ENCODE assay signal across 35 cellular contexts in the genomic region with DNA sequence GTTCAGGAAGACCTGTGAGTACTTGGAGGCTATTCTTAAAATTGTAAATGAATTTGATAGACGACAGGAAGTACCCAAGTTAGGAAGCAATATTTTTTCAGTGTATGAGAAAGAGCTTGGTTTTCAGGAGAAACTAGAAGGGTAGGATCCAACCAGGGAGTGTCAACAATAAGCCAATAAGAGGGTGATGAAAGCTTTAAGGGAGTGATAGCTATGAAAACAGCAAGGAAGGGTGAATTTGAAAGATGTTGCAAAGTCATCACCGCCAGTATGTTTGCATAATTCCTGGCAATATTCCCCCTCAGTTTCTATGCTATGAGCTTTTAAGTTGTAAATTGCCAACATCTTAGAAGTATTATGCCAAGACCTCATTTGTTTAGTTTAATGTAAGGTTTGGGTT. TPM values are rescaled to one million over a fixed set of nuclear protein-coding genes. Genes with fewer than 3 reads are reported as not detected.
A peak's percentile ranks its signal among the peaks of the same experiment; 100 is the strongest.
DNase-seq lines count a peak whose midpoint lies in the region; ATAC-seq, FAIRE-seq and TF ChIP-seq lines count a peak whose summit lies in the region.
"Had no signal": no experiment of that assay in that cellular context is flagged by ENCODE, and none has a peak within 500 bp of the region (broad histone marks: within the 10 kb centered on the region; RNA-seq: fewer than 3 reads in every experiment).

No MANE protein-coding gene starts in this region.

- no peaks in the 10 kb centered on the region for H4K20me1 ChIP-seq in GM12878 (ENCODE audit: control insufficient read depth, insufficient read depth)

- H3K27ac ChIP-seq in CD4-positive, alpha-beta memory T cell (ENCODE audit: low read depth, low read length) = no peak overlapping the region
- H3K27ac ChIP-seq in HL-60 (replicated peaks) = peak overlapping the region; percentile 48
- no peak overlapping the region for H3K27ac ChIP-seq in GM12878 (ENCODE audit: control insufficient read depth, insufficient read depth)
- no peak overlapping the region for H3K27ac ChIP-seq in caudate nucleus (ENCODE audit: low read depth, low read length)
- H3K27ac ChIP-seq: neural progenitor cell, SJSA1 had no signal

- no peak overlapping the region for H3K4me2 ChIP-seq in GM12878 (ENCODE audit: control insufficient read depth, insufficient read depth)
- H3K4me2 ChIP-seq: neural progenitor cell had no signal

- DNase-seq in CD4-positive, alpha-beta memory T cell = no peak
- DNase-seq in HL-60 (ENCODE audit: low read depth in 1 of 2, low spot score in 1 of 2) (peak; percentile 21 to 64), GM12878 (ENCODE audit: low read depth, low spot score) (no peak), fibroblast of the aortic adventitia (ENCODE audit: low read depth) (peak; percentile 5), caudate nucleus (lab: John Stamatoyannopoulos, UW) (no peak)
- DNase-seq: activated CD4-positive, alpha-beta T cell treated with anti-CD3 and anti-CD28 coated beads, Interleukin-2, amount 50 U/mL, for 48 hours; activated CD4-positive, CD25-positive, alpha-beta regulatory T cell treated with anti-CD3 and anti-CD28 coated beads, Interleukin-2, amount 50 U/mL, for 72 hours; activated CD8-positive, alpha-beta memory T cell treated with anti-CD3 and anti-CD28 coated beads, Interleukin-2, amount 50 U/mL, for 4 hours; activated naive CD4-positive, alpha-beta T cell treated with anti-CD3 and anti-CD28 coated beads for 36 hours; amniotic stem cell; C1 segment of cervical spinal cord; Caco-2; DMS53; head of caudate nucleus; HFFc6; kidney; left ventricle myocardium superior; NCI-H1436 treated with DMSO at 0.1 percent for 48 hours; NCI-H2081 treated with DMSO at 0.1 percent for 48 hours; NCI-H2227 treated with DMSO at 0.1 percent for 48 hours; Peyer's patch; stimulated activated CD4-positive, alpha-beta T cell treated with anti-CD3 and anti-CD28 coated beads, Interleukin-1b, Interleukin-23, amount 100 ng/mL, for 48 hours; stimulated activated naive CD4-positive, alpha-beta T cell treated with Interleukin-2 at 50 U/mL for 16 hours had no signal

- H3K4me3 Mint-ChIP-seq in CD4-positive, alpha-beta memory T cell = peak overlapping the region in 5 of 8 donors; percentile 5 to 56 (median 36)
- H3K4me3 Mint-ChIP-seq: activated naive CD4-positive, alpha-beta T cell treated with anti-CD3 and anti-CD28 coated beads for 36 hours; brain; HFFc6; neural progenitor cell; T-helper 1 cell treated with Interleukin-12 subunit alpha and Interleukin-12 subunit beta and Interleukin-4 antibody, amounts not matched to agents 30 μg/mL and 1 μg/mL, for 36 hours had no signal

- H3K27ac Mint-ChIP-seq in CD4-positive, alpha-beta memory T cell = peak overlapping the region in 1 of 7 donors; percentile 12
- H3K27ac Mint-ChIP-seq: activated naive CD4-positive, alpha-beta T cell treated with anti-CD3 and anti-CD28 coated beads for 36 hours; brain; HFFc6; neural progenitor cell had no signal

- no peaks in the 10 kb centered on the region for H3K27me3 ChIP-seq in CD4-positive, alpha-beta memory T cell (ENCODE audit: insufficient read depth, low read length)
- no peaks in the 10 kb centered on the region for H3K27me3 ChIP-seq in HL-60 (ENCODE audit: insufficient read depth, poor library complexity, severe bottlenecking)
- no peaks in the 10 kb centered on the region for H3K27me3 ChIP-seq in GM12878 (replicated peaks in 1 of 2; ENCODE audit: control insufficient read depth in 2 of 2, insufficient read depth in 2 of 2, low read length in 1 of 2)
- H3K27me3 ChIP-seq: neural progenitor cell, Peyer's patch had no signal

- peaks cover 9 to 18% (median 12%) of the 10 kb centered on the region in 4 donors for H3K4me1 Mint-ChIP-seq in CD4-positive, alpha-beta memory T cell
- H3K4me1 Mint-ChIP-seq: brain, neural progenitor cell had no signal

- no peak for TF ChIP-seq POLR2A in GM12878 (IDR thresholded peaks at IDR 0.05; ENCODE audit: low read depth, low read length)

- no peak overlapping the region for H3K4me3 ChIP-seq in CD4-positive, alpha-beta memory T cell (ENCODE audit: low read length in 2 of 2)
- no peak overlapping the region for H3K4me3 ChIP-seq in HL-60 (replicated peaks; ENCODE audit: insufficient read depth, low read length)
- no peak overlapping the region for H3K4me3 ChIP-seq in GM12878
- no peak overlapping the region for H3K4me3 ChIP-seq in fibroblast of the aortic adventitia (ENCODE audit: low read depth, low read length)
- H3K4me3 ChIP-seq: neural progenitor cell, Peyer's patch, SJSA1 had no signal

- TF ChIP-seq RAD21 in GM12878 (IDR thresholded peaks at IDR 0.05; ENCODE audit: insufficient read depth, low read depth, low read length) = no peak

- H3K4me1 ChIP-seq in CD4-positive, alpha-beta memory T cell (ENCODE audit: insufficient read depth, low read length) = peaks cover 11% of the 10 kb centered on the region
- no peaks in the 10 kb centered on the region for H3K4me1 ChIP-seq in GM12878 (ENCODE audit: control insufficient read depth, insufficient read depth, low read length)
- H3K4me1 ChIP-seq: Caco-2, neural progenitor cell, SJSA1 had no signal

- peaks cover 2% of the 10 kb centered on the region in 2 donors for H3K27me3 Mint-ChIP-seq in CD4-positive, alpha-beta memory T cell

- H3K36me3 ChIP-seq in CD4-positive, alpha-beta memory T cell (ENCODE audit: insufficient read depth, low read length) = no peaks in the 10 kb centered on the region
- H3K36me3 ChIP-seq in GM12878 (ENCODE audit: control insufficient read depth in 2 of 2, insufficient read depth in 2 of 2, low read length in 1 of 2) = no peaks in the 10 kb centered on the region
- H3K36me3 ChIP-seq: neural progenitor cell, Peyer's patch, SJSA1 had no signal

- FAIRE-seq in GM12878 (lab: Jason Lieb, UNC) = peak; percentile 23
- FAIRE-seq: H1, kidney had no signal

- 78% methylated on average over 2 of the region's 2 CpGs for WGBS in GM12878 (ENCODE audit: insufficient coverage, insufficient replicate concordance, low lambda C conversion rate, missing lambda C conversion rate)

- TF ChIP-seq EP300 in GM12878 (IDR thresholded peaks at IDR 0.05; ENCODE audit: borderline replicate concordance in 1 of 2, control insufficient read depth in 1 of 2, low read depth in 2 of 2, low read length in 2 of 2) = no peak

- SMC1A ChIA-PET in GM12878 (lab: Charles Lee; ENCODE audit: uncharacterized antibody, unreplicated experiment) = interaction anchor here (1.0 to 2.1 kb wide), 8 partner anchors 8 to 58 kb away, joined by 3 to 9 read pairs (median 6); partner anchors contain the start of gene CSTA

- RAD21 ChIA-PET in GM12878 (lab: Charles Lee; ENCODE audit: unreplicated experiment) = interaction anchor here (0.6 to 0.7 kb wide), 2 partner anchors 9 to 317 kb away, joined by 3 read pairs; no protein-coding TSS in a partner anchor

- no peaks in the 10 kb centered on the region for H3K36me3 Mint-ChIP-seq in CD4-positive, alpha-beta memory T cell
- H3K36me3 Mint-ChIP-seq: brain, neural progenitor cell had no signal

- TF ChIP-seq CTCF in HL-60 (IDR thresholded peaks at IDR 0.05; ENCODE audit: insufficient read depth, low read length) (no peak), GM12878 (IDR thresholded peaks at IDR 0.05 in 2 of 3, conservative IDR thresholded peaks at IDR 0.05 in 1 of 3; ENCODE audit: control insufficient read depth in 2 of 3, extremely low read depth in 1 of 3, insufficient read depth in 1 of 3, low read depth in 3 of 3, low read length in 3 of 3) (no peak), fibroblast of the aortic adventitia (IDR thresholded peaks at IDR 0.05; ENCODE audit: insufficient read depth, low read length) (no peak)

- H3K9ac ChIP-seq in GM12878 (ENCODE audit: control insufficient read depth, insufficient read depth, low read length) = no peak overlapping the region
- H3K9ac ChIP-seq: neural progenitor cell had no signal

- POLR2A ChIA-PET in CD4-positive, alpha-beta memory T cell (lab: Charles Lee; ENCODE audit: partially characterized antibody) = no interaction called here
- POLR2A ChIA-PET in GM12878 (lab: Charles Lee) = interaction anchor here (1.3 kb wide), 1 partner anchor 9 kb away, joined by 5 read pairs; no protein-coding TSS in a partner anchor

- CTCF ChIA-PET in CD4-positive, alpha-beta memory T cell (lab: Charles Lee; ENCODE audit: partially characterized antibody) = no interaction called here
- CTCF ChIA-PET in GM12878 (lab: Yijun Ruan, JAX) = interaction anchor here (0.7 to 1.2 kb wide), 2 partner anchors 9 to 50 kb away, joined by 3 to 4 read pairs; no protein-coding TSS in a partner anchor

- no TSS peak for BruUV-seq in GM12878 (replicated peaks; lab: Mats Ljungman, UMichigan)

- intact Hi-C loops in CD4-positive, alpha-beta memory T cell (cut with micrococcal nuclease) = no loop called here
- intact Hi-C loops in GM12878 (cut with micrococcal nuclease; ENCODE audit: unreplicated experiment) = no loop called here

- no peak overlapping the region; the same call in 1 of the 2 replicates for H2AFZ ChIP-seq in GM12878 (ENCODE audit: control insufficient read depth, low read depth, low read length)
- H2AFZ ChIP-seq: neural progenitor cell had no signal

- no peaks in the 10 kb centered on the region for H3K9me3 ChIP-seq in CD4-positive, alpha-beta memory T cell (ENCODE audit: control insufficient read depth in 1 of 2, low read length in 2 of 2)
- no peaks in the 10 kb centered on the region for H3K9me3 ChIP-seq in GM12878 (replicated peaks; ENCODE audit: control insufficient read depth, insufficient read depth, low read length)
- H3K9me3 ChIP-seq: Caco-2, Peyer's patch, SJSA1 had no signal

- no peaks in the 10 kb centered on the region for H3K79me2 ChIP-seq in GM12878 (ENCODE audit: control insufficient read depth, insufficient read depth, low read length)

- no peak for ATAC-seq in GM12878
- ATAC-seq in HG03039 (IDR thresholded peaks at IDR 0.05; ENCODE audit: unreplicated experiment) = no peak
- ATAC-seq in GM21786 (IDR thresholded peaks at IDR 0.05; ENCODE audit: unreplicated experiment) = no peak
- no peak for ATAC-seq in GM19395 (IDR thresholded peaks at IDR 0.05; ENCODE audit: unreplicated experiment)
- ATAC-seq: left ventricle myocardium superior had no signal

- in situ Hi-C loops in GM12878 (cut with MboI) = no loop called here

- H3K9me3 Mint-ChIP-seq in CD4-positive, alpha-beta memory T cell = peaks cover 0 to 7% (median under 1%) of the 10 kb centered on the region in 8 donors
- H3K9me3 Mint-ChIP-seq: activated naive CD4-positive, alpha-beta T cell treated with anti-CD3 and anti-CD28 coated beads for 36 hours; HFFc6; neural progenitor cell had no signal

RNA-seq across cellular contexts. Expression of gene CSTA, which starts 11.8 kb away (rescaled TPM):
- total RNA-seq in CD4-positive, alpha-beta memory T cell = under 1 TPM; 0.61 TPM
- not detected for polyA plus RNA-seq in CD4-positive, alpha-beta memory T cell
- total RNA-seq in GM12878 (2013; cell fraction: nucleolus; rRNA removed) = not detected in 2 replicates
- total RNA-seq in GM12878 (2014; rRNA removed) = 1.8 and 1.9 TPM in 2 replicates
- 4.2 and 4.6 TPM in 2 replicates for total RNA-seq in GM12878 (2014; rRNA removed; fragmentation: Illumina TruSeq; extraction: Trizol)
- 1.8 and 2.1 TPM in 2 replicates for total RNA-seq in GM12878 (2021)
- 0.55 TPM for polyA plus RNA-seq in GM12878 (2011; ENCODE audit: low read depth)
- polyA plus RNA-seq in GM12878 (2011; rRNA removed) = 1.9 and 3.5 TPM in 2 replicates
- 0.39 and 0.64 TPM in 2 replicates for polyA plus RNA-seq in GM12878 (2011; cell fraction: cytosol; rRNA removed)
- 0.57 and 0.76 TPM in 2 replicates for polyA plus RNA-seq in GM12878 (2011; cell fraction: nucleus; rRNA removed)
- 1.1 and 2.1 TPM in 2 replicates for polyA plus RNA-seq in GM12878 (2012)
- 6.7 and 15.4 TPM in 2 replicates for polyA plus RNA-seq in GM12878 (2014; fragmentation: Illumina TruSeq; extraction: Trizol)
- polyA plus RNA-seq in GM12878 (2014; fragmentation: Nextera tagmentation; extraction: Ambion mirVana) = 1 to 10 TPM; 2.7 to 3.9 TPM
- 2.2 and 5.6 TPM in 2 replicates for polyA plus RNA-seq in GM12878 (2014; rRNA removed)
- 1 to 10 TPM; 3.1 to 3.7 TPM for polyA plus RNA-seq in GM12878 (2016; fragmentation: Nextera tagmentation; extraction: Ambion mirVana)
- not detected in 2 replicates for polyA minus RNA-seq in GM12878 (2011; rRNA and poly(A)+ RNA removed)
- not detected in 2 replicates for polyA minus RNA-seq in GM12878 (2011; cell fraction: cytosol; rRNA and poly(A)+ RNA removed)
- polyA minus RNA-seq in GM12878 (2011; cell fraction: nucleus; rRNA and poly(A)+ RNA removed) = not detected in 2 replicates
- total RNA-seq in fibroblast of the aortic adventitia (ENCODE audit: low replicate concordance) = 2.5 and 15.2 TPM in 2 replicates
- total RNA-seq: activated naive CD4-positive, alpha-beta T cell treated with anti-CD3 and anti-CD28 coated beads for 36 hours; chondrocyte; fibroblast of villous mesenchyme; H1; HT-29; Peyer's patch; SJSA1; temporal lobe had no signal
- polyA plus RNA-seq: H1 had no signal

Comparison
In these comparisons a context has a peak if more than half of its experiments do, and no peak if none do; other contexts are left out.
1. DNase-seq: peak in HL-60 (2 of 2) and fibroblast of the aortic adventitia (single experiment); none in CD4-positive, alpha-beta memory T cell (0 of 5), GM12878 (single experiment) and caudate nucleus (0 of 61).